In genomic region chr17:82239401-82239925, GRCh38 we compare ENCODE assay signal across 8 cellular contexts. TPM values are rescaled to one million over a fixed set of nuclear protein-coding genes. Genes with fewer than 3 reads are reported as not detected.
DNase-seq lines count a peak whose midpoint lies in the region; ATAC-seq and TF ChIP-seq lines count a peak whose summit lies in the region.
"Had no signal": no experiment of that assay in that cellular context is flagged by ENCODE, and none has a peak within 500 bp of the region (broad histone marks: within the 10 kb centered on the region; RNA-seq: fewer than 3 reads in every experiment).

No MANE protein-coding gene starts in this region.

- H3K79me2 ChIP-seq in neural progenitor cell (ENCODE audit: low read depth), result peaks cover 21% of the 10 kb centered on the region

- no peak overlapping the region for H3K4me3 ChIP-seq in skin epidermis
- no peak overlapping the region for H3K4me3 ChIP-seq in neural progenitor cell

- no peak for ATAC-seq in WTC11

- H3K27ac ChIP-seq in epithelial cell of prostate (peak overlapping the region; percentile 91), skin epidermis (peak overlapping the region in 15 of 21 experiments; percentile 5 to 82 (median 68)), neural progenitor cell (no peak overlapping the region)

- H3K4me1 ChIP-seq in neural progenitor cell, result peaks cover 13% of the 10 kb centered on the region

- peaks cover 15% of the 10 kb centered on the region for H3F3A ChIP-seq in neural progenitor cell (ENCODE audit: low read depth)

- POLR2A ChIA-PET in WTC11 (lab: Charles Lee), result no interaction called here

- CTCF ChIA-PET in WTC11 (lab: Charles Lee), result no interaction called here

- H4K20me1 ChIP-seq in neural progenitor cell (ENCODE audit: low read depth), result peaks cover 97% of the 10 kb centered on the region

- no peaks in the 10 kb centered on the region for H3K9me3 ChIP-seq in neural progenitor cell (ENCODE audit: low read depth)

- H3K36me3 ChIP-seq in neural progenitor cell, result no peaks in the 10 kb centered on the region

- no peak overlapping the region for H3K4me2 ChIP-seq in neural progenitor cell

- no peak overlapping the region for H3K9ac ChIP-seq in neural progenitor cell

- H2AFZ ChIP-seq in neural progenitor cell (replicated peaks), result no peak overlapping the region

- H3K4me1 Mint-ChIP-seq in WTC11, result peaks cover 7% of the 10 kb centered on the region
- peaks cover 9% of the 10 kb centered on the region for H3K4me1 Mint-ChIP-seq in neural progenitor cell

- H3K27me3 Mint-ChIP-seq in WTC11 (ENCODE audit: low read depth) (no peaks in the 10 kb centered on the region), neural progenitor cell (ENCODE audit: insufficient read depth, low read depth) (peaks cover 5% of the 10 kb centered on the region)
- H3K27me3 Mint-ChIP-seq: stimulated activated naive CD8-positive, alpha-beta T cell treated with anti-CD3 and anti-CD28 coated beads, Interleukin-15, Interleukin-2, amounts not matched to agents 100 ng/mL and 50 ng/mL, for 24 hours had no signal

- peak; percentile 38 for DNase-seq in EH (ENCODE audit: low read depth)
- DNase-seq in MV-4-11 (lab: John Stamatoyannopoulos, UW), result peak; percentile 43
- no peak for DNase-seq in epithelial cell of prostate (ENCODE audit: low read depth, low spot score)
- no peak for DNase-seq in WTC11 (ENCODE audit: low spot score)
- no peak for DNase-seq in stimulated activated CD4-positive, alpha-beta T cell treated with anti-CD3 and anti-CD28 coated beads, Interleukin-2, amount 100 ng/mL, for 48 hours
- DNase-seq in neural progenitor cell (ENCODE audit: low spot score), result no peak

- no peak overlapping the region for H3K27ac Mint-ChIP-seq in WTC11
- no peak overlapping the region for H3K27ac Mint-ChIP-seq in neural progenitor cell

- H3K9me3 Mint-ChIP-seq in WTC11 (no peaks in the 10 kb centered on the region), neural progenitor cell (no peaks in the 10 kb centered on the region)
- H3K9me3 Mint-ChIP-seq: stimulated activated naive CD8-positive, alpha-beta T cell treated with anti-CD3 and anti-CD28 coated beads, Interleukin-15, Interleukin-2, amounts not matched to agents 100 ng/mL and 50 ng/mL, for 24 hours had no signal

- no peaks in the 10 kb centered on the region for H3K27me3 ChIP-seq in neural progenitor cell

- no peak for TF ChIP-seq CTCF in WTC11 (IDR thresholded peaks at IDR 0.05)
- no peak for TF ChIP-seq CTCF in neural progenitor cell (IDR thresholded peaks at IDR 0.05)

- H3K4me3 Mint-ChIP-seq in WTC11, result no peak overlapping the region
- H3K4me3 Mint-ChIP-seq in neural progenitor cell, result no peak overlapping the region

- peaks cover 22% of the 10 kb centered on the region for H3K36me3 Mint-ChIP-seq in WTC11
- H3K36me3 Mint-ChIP-seq in neural progenitor cell, result peaks cover 10% of the 10 kb centered on the region

TF ChIP-seq in WTC11, 78 proteins besides CTCF, POLR2A, EP300 and RAD21 (continues in another document):
- TF ChIP-seq ZNF317 (CRISPR knock-in tag; IDR thresholded peaks at IDR 0.05; ENCODE audit: borderline replicate concordance, low read depth) (no peak), KAT7 (CRISPR knock-in tag; IDR thresholded peaks at IDR 0.05; ENCODE audit: borderline replicate concordance) (no peak), PRDM15 (CRISPR knock-in tag; IDR thresholded peaks at IDR 0.05) (no peak), ZNF219 (CRISPR knock-in tag; IDR thresholded peaks at IDR 0.05; ENCODE audit: borderline replicate concordance) (no peak), TEAD4 (CRISPR knock-in tag; IDR thresholded peaks at IDR 0.05) (no peak), AFF4 (CRISPR knock-in tag; IDR thresholded peaks at IDR 0.05; ENCODE audit: borderline replicate concordance) (no peak), JUN (CRISPR knock-in tag; IDR thresholded peaks at IDR 0.05) (no peak), ZNF512 (CRISPR knock-in tag; IDR thresholded peaks at IDR 0.05; ENCODE audit: borderline replicate concordance) (no peak), SOX15 (CRISPR knock-in tag; IDR thresholded peaks at IDR 0.05) (no peak)

RNA-seq across cellular contexts. Expression of gene SLC16A3, which starts 10.6 kb away (rescaled TPM):
- total RNA-seq in WTC11 (2021) (28.7 to 65.3 TPM (median 58.5 TPM) in 3 replicates), neural progenitor cell (ENCODE audit: low replicate concordance) (21.0 and 82.9 TPM in 2 replicates)

RNA-seq across cellular contexts. Expression of gene CCDC57, which starts 26.8 kb away (rescaled TPM):
- total RNA-seq in WTC11 (2021) (15.1 to 20.0 TPM (median 16.9 TPM) in 3 replicates), neural progenitor cell (ENCODE audit: low replicate concordance) (15.0 and 29.8 TPM in 2 replicates)

RNA-seq across cellular contexts. Expression of gene CSNK1D, which starts 34.0 kb away (rescaled TPM):
- total RNA-seq in WTC11 (2021) (101 to 111 TPM (median 107 TPM) in 3 replicates), neural progenitor cell (ENCODE audit: low replicate concordance) (41.5 and 60.7 TPM in 2 replicates)

Comparison
In these comparisons a context has a peak if more than half of its experiments do, and no peak if none do; other contexts are left out.
1. DNase-seq: peak in EH (single experiment) and MV-4-11 (single experiment); none in epithelial cell of prostate (single experiment), WTC11 (single experiment), stimulated activated CD4-positive, alpha-beta T cell treated with anti-CD3 and anti-CD28 coated beads, Interleukin-2, amount 100 ng/mL, for 48 hours (0 of 2) and neural progenitor cell (single experiment).